Comparison of ENCODE assay signal across 8 cellular contexts in the genomic region with DNA sequence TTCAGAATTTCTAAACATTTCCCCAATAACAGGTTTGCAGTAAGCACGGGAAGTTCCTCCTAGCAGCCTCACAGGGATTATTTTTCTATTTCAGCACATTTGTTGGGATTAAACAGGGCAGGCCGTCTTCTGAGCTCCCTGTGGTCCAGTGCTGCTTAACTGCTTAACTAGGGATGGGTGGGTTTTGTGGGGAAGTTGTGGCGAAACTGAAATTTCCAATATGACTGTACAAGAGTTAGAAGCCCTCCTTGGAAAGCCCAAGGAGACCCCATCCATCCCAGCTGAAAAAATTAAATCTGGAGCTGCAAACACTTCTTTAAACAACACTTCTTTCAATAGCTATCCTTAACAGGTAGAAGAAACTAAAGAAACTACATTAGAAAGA. TPM values are rescaled to one million over a fixed set of nuclear protein-coding genes. Genes with fewer than 3 reads are reported as not detected.
A peak's percentile ranks its signal among the peaks of the same experiment; 100 is the strongest.
DNase-seq lines count a peak whose midpoint lies in the region; ATAC-seq and TF ChIP-seq lines count a peak whose summit lies in the region.

No MANE protein-coding gene starts in this region.

- H3F3A ChIP-seq in MM.1S (ENCODE audit: insufficient read depth, low read length) = peaks cover 50% of the 10 kb centered on the region

- H4K20me1 ChIP-seq in MM.1S (ENCODE audit: insufficient read depth, low read length) = no peaks in the 10 kb centered on the region

- DNase-seq in CD8-positive, alpha-beta memory T cell = no peak
- DNase-seq in MM.1S = no peak
- no peak for DNase-seq in central memory CD8-positive, alpha-beta T cell (ENCODE audit: low spot score in 2 of 2)
- no peak for DNase-seq in stimulated activated CD4-positive, alpha-beta T cell treated with anti-CD3 and anti-CD28 coated beads, Interleukin-4, amount 100 ng/mL, for 24 hours
- DNase-seq in central memory CD4-positive, alpha-beta T cell = no peak

- peak overlapping the region; percentile 97 to 100 (median 100) for H3K27ac Mint-ChIP-seq in CD8-positive, alpha-beta memory T cell
- H3K27ac Mint-ChIP-seq in central memory CD8-positive, alpha-beta T cell (ENCODE audit: low read depth) = peak overlapping the region; percentile 98

- no peaks in the 10 kb centered on the region for H3K9me3 ChIP-seq in CD8-positive, alpha-beta memory T cell (ENCODE audit: low read length)
- no peaks in the 10 kb centered on the region for H3K9me3 ChIP-seq in MM.1S (replicated peaks; ENCODE audit: insufficient read depth, low read length)

- H3K9me3 Mint-ChIP-seq in CD8-positive, alpha-beta memory T cell = no peaks in the 10 kb centered on the region
- no peaks in the 10 kb centered on the region for H3K9me3 Mint-ChIP-seq in central memory CD8-positive, alpha-beta T cell

- peaks cover 11 to 39% (median 14%) of the 10 kb centered on the region in 3 donors for H3K36me3 Mint-ChIP-seq in CD8-positive, alpha-beta memory T cell
- H3K36me3 Mint-ChIP-seq in central memory CD8-positive, alpha-beta T cell (ENCODE audit: insufficient read depth) = peaks cover 28% of the 10 kb centered on the region

- peaks cover 89 to 97% (median 95%) of the 10 kb centered on the region in 3 donors for H3K4me1 Mint-ChIP-seq in CD8-positive, alpha-beta memory T cell
- H3K4me1 Mint-ChIP-seq in central memory CD8-positive, alpha-beta T cell = peaks cover 83% of the 10 kb centered on the region

- H3K27me3 ChIP-seq in CD8-positive, alpha-beta memory T cell (ENCODE audit: insufficient read depth, low read length, poor library complexity, severe bottlenecking) = no peaks in the 10 kb centered on the region
- H3K27me3 ChIP-seq in MM.1S (replicated peaks; ENCODE audit: insufficient read depth, low read length) (no peaks in the 10 kb centered on the region), rectal smooth muscle tissue (ENCODE audit: control insufficient read depth, insufficient read depth, low read length) (no peaks in the 10 kb centered on the region)

- no peaks in the 10 kb centered on the region for H3K27me3 Mint-ChIP-seq in CD8-positive, alpha-beta memory T cell
- H3K27me3 Mint-ChIP-seq in central memory CD8-positive, alpha-beta T cell = no peaks in the 10 kb centered on the region

- H3K27ac ChIP-seq in CD8-positive, alpha-beta memory T cell (ENCODE audit: low read depth, low read length) = peak overlapping the region; percentile 88
- H3K27ac ChIP-seq in MM.1S (ENCODE audit: low read length) (peak overlapping the region; percentile 89), rectal smooth muscle tissue (ENCODE audit: low read depth, low read length) (peak overlapping the region; percentile 92)

- H3K4me2 ChIP-seq in MM.1S (ENCODE audit: low read depth, low read length) = peak overlapping the region; percentile 57

- H3K4me1 ChIP-seq in CD8-positive, alpha-beta memory T cell (ENCODE audit: insufficient read depth, low read length) = peaks cover 95% of the 10 kb centered on the region
- peaks cover 52% of the 10 kb centered on the region for H3K4me1 ChIP-seq in MM.1S (ENCODE audit: low read length)
- H3K4me1 ChIP-seq in rectal smooth muscle tissue (ENCODE audit: control insufficient read depth, insufficient read depth, low read length) = peaks cover 51% of the 10 kb centered on the region

- no peaks in the 10 kb centered on the region for H3K9me2 ChIP-seq in MM.1S (replicated peaks; ENCODE audit: insufficient read depth, low read length)

- ATAC-seq in central memory CD8-positive, alpha-beta T cell (replicated peaks; ENCODE audit: extremely low read depth, poor library complexity, severe bottlenecking) = no peak
- ATAC-seq in HG03139 (IDR thresholded peaks at IDR 0.05; ENCODE audit: unreplicated experiment) (no peak), GM21737 (IDR thresholded peaks at IDR 0.05; ENCODE audit: unreplicated experiment) (no peak)

- no peaks in the 10 kb centered on the region for H3K36me3 ChIP-seq in CD8-positive, alpha-beta memory T cell (ENCODE audit: insufficient read depth, low read length)
- H3K36me3 ChIP-seq in MM.1S (replicated peaks; ENCODE audit: insufficient read depth, low read length) (no peaks in the 10 kb centered on the region; the same call in 1 of the 2 replicates), rectal smooth muscle tissue (ENCODE audit: control insufficient read depth, insufficient read depth, low read length) (no peaks in the 10 kb centered on the region)

- peak overlapping the region; percentile 90 to 98 (median 95) for H3K4me3 Mint-ChIP-seq in CD8-positive, alpha-beta memory T cell
- H3K4me3 Mint-ChIP-seq in central memory CD8-positive, alpha-beta T cell = peak overlapping the region; percentile 85

- H3K9ac ChIP-seq in MM.1S (ENCODE audit: low read length) (peak overlapping the region; percentile 49), rectal smooth muscle tissue (ENCODE audit: low read length) (no peak overlapping the region)

- TF ChIP-seq CTCF in MM.1S (IDR thresholded peaks at IDR 0.05; ENCODE audit: low read length) = no peak

- CTCF ChIA-PET in CD8-positive, alpha-beta memory T cell (lab: Charles Lee) = interaction anchor here (0.8 to 6.8 kb wide), 8 partner anchors 8 to 172 kb away, joined by 3 to 37 read pairs (median 4); a partner anchor contains a TSS

- H3K4me3 ChIP-seq in CD8-positive, alpha-beta memory T cell (ENCODE audit: low read length) = peak overlapping the region; percentile 81
- H3K4me3 ChIP-seq in MM.1S (ENCODE audit: low read length) (peak overlapping the region; percentile 27), rectal smooth muscle tissue (ENCODE audit: low read length) (peak overlapping the region; percentile 3)

- peaks cover 93% of the 10 kb centered on the region for H3K79me2 ChIP-seq in MM.1S (ENCODE audit: low read length)

- POLR2A ChIA-PET in CD8-positive, alpha-beta memory T cell (lab: Charles Lee) = interaction anchor here (0.6 to 3.0 kb wide), 3 partner anchors 10 to 47 kb away, joined by 4 to 21 read pairs (median 4); a partner anchor contains a TSS

- no peak overlapping the region for H2AFZ ChIP-seq in MM.1S (ENCODE audit: low read length)

RNA-seq across cellular contexts. Expression of a gene that starts 22.2 kb away (rescaled TPM):
- total RNA-seq in CD8-positive, alpha-beta memory T cell = 10 to 100 TPM; 21.8 to 24.8 TPM
- polyA plus RNA-seq in CD8-positive, alpha-beta memory T cell = 85.0 TPM

RNA-seq across cellular contexts. Expression of a gene that starts 33.9 kb away (rescaled TPM):
- 10 to 100 TPM; 82.8 to 88.9 TPM for total RNA-seq in CD8-positive, alpha-beta memory T cell
- polyA plus RNA-seq in CD8-positive, alpha-beta memory T cell = 34.6 TPM

RNA-seq across cellular contexts. Expression of a gene that starts 46.8 kb away (rescaled TPM):
- total RNA-seq in CD8-positive, alpha-beta memory T cell = 10 to 100 TPM; 66.1 to 75.8 TPM
- polyA plus RNA-seq in CD8-positive, alpha-beta memory T cell = 58.1 TPM

Comparison
In these comparisons a context has a peak if more than half of its experiments do, and no peak if none do; other contexts are left out.
1. H3K4me3 ChIP-seq: peak in every context shown above with its lines; median percentile 81 in CD8-positive, alpha-beta memory T cell; 27 in MM.1S; 3 in rectal smooth muscle tissue.